In genomic region chr1:46466477-46467182, GRCh38 we compare ENCODE assay signal across 8 cellular contexts. TPM values are rescaled to one million over a fixed set of nuclear protein-coding genes. Genes with fewer than 3 reads are reported as not detected.
A peak's percentile ranks its signal among the peaks of the same experiment; 100 is the strongest.
DNase-seq lines count a peak whose midpoint lies in the region; ATAC-seq and TF ChIP-seq lines count a peak whose summit lies in the region.

No MANE protein-coding gene starts in this region.

- peak in 1 of 3 donors; percentile 54 for ATAC-seq in natural killer cell
- ATAC-seq in HG02870 (IDR thresholded peaks at IDR 0.05; ENCODE audit: unreplicated experiment) = no peak
- ATAC-seq in GM18520 (IDR thresholded peaks at IDR 0.05; ENCODE audit: unreplicated experiment) = no peak

- DNase-seq in T-helper 1 cell (no peak), SK-N-MC (ENCODE audit: low read depth, low spot score) (no peak), epidermal melanocyte (ENCODE audit: insufficient read length, low spot score) (peak; percentile 49), natural killer cell (no peak), activated gamma-delta T cell treated with Interleukin-2 at 50 U/mL for 16 hours (no peak)

- H3K9me3 Mint-ChIP-seq in T-helper 1 cell treated with Interleukin-12 subunit alpha and Interleukin-12 subunit beta and Interleukin-4 antibody, amounts not matched to agents 30 μg/mL and 1 μg/mL, for 36 hours = no peaks in the 10 kb centered on the region
- H3K9me3 Mint-ChIP-seq in natural killer cell = no peaks in the 10 kb centered on the region

- peaks cover 73% of the 10 kb centered on the region for H3K27me3 Mint-ChIP-seq in T-helper 1 cell treated with Interleukin-12 subunit alpha and Interleukin-12 subunit beta and Interleukin-4 antibody, amounts not matched to agents 30 μg/mL and 1 μg/mL, for 36 hours (ENCODE audit: low read depth)
- H3K27me3 Mint-ChIP-seq in natural killer cell (ENCODE audit: low read depth in 2 of 2) = peaks cover 39 to 53% of the 10 kb centered on the region in 2 donors

- TF ChIP-seq CTCF in natural killer cell (IDR thresholded peaks at IDR 0.05) = no peak

- H3K36me3 ChIP-seq in SK-N-MC (ENCODE audit: insufficient read depth, low read length) = no peaks in the 10 kb centered on the region

- peak overlapping the region; percentile 71 for H3K4me3 Mint-ChIP-seq in T-helper 1 cell treated with Interleukin-12 subunit alpha and Interleukin-12 subunit beta and Interleukin-4 antibody, amounts not matched to agents 30 μg/mL and 1 μg/mL, for 36 hours
- peak overlapping the region; percentile 79 for H3K4me3 Mint-ChIP-seq in natural killer cell

- peak overlapping the region; percentile 81 for H3K4me3 ChIP-seq in SK-N-MC

- peak overlapping the region; percentile 11 for H3K9ac ChIP-seq in SK-N-MC (ENCODE audit: insufficient read length)

- H3K9me3 ChIP-seq in SK-N-MC (ENCODE audit: low read depth, low read length) = no peaks in the 10 kb centered on the region

- H3K4me1 Mint-ChIP-seq in T-helper 1 cell treated with Interleukin-12 subunit alpha and Interleukin-12 subunit beta and Interleukin-4 antibody, amounts not matched to agents 30 μg/mL and 1 μg/mL, for 36 hours (ENCODE audit: low read depth) = peaks cover 5% of the 10 kb centered on the region
- peaks cover 7 to 10% of the 10 kb centered on the region in 2 donors for H3K4me1 Mint-ChIP-seq in natural killer cell

- no peak overlapping the region for H3K27ac Mint-ChIP-seq in T-helper 1 cell treated with Interleukin-12 subunit alpha and Interleukin-12 subunit beta and Interleukin-4 antibody, amounts not matched to agents 30 μg/mL and 1 μg/mL, for 36 hours
- no peak overlapping the region for H3K27ac Mint-ChIP-seq in natural killer cell

- H3K36me3 Mint-ChIP-seq in T-helper 1 cell treated with Interleukin-12 subunit alpha and Interleukin-12 subunit beta and Interleukin-4 antibody, amounts not matched to agents 30 μg/mL and 1 μg/mL, for 36 hours (ENCODE audit: low read depth) = no peaks in the 10 kb centered on the region
- no peaks in the 10 kb centered on the region for H3K36me3 Mint-ChIP-seq in natural killer cell

- H3K27ac ChIP-seq in SK-N-MC = no peak overlapping the region

- intact Hi-C loops in natural killer cell (cut with micrococcal nuclease) = no loop called here

RNA-seq across cellular contexts. Expression of gene DMBX1, which starts 23.0 kb away (rescaled TPM):
- total RNA-seq in natural killer cell = not detected
